ENCODE assay signal across 20 cellular contexts in the genomic region with DNA sequence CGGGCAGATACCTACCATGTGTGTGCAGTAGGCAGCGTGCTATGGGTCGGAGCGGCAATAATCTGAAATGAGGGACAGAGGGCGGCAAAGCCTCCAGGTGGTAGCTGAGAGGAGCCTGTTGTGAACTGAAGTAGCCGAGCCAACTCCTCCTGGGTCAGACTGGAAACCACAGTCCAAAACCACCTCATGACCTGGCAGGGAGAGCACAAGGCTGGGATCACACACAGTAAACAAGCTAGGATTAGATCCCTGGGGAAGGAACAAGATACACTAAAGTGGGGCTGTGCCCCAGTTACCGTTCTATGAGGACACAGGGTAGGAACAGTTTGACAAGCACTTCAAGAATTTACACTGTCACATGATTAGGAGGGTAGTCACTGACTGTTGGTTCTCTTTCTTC. TPM values are rescaled to one million over a fixed set of nuclear protein-coding genes. Genes with fewer than 3 reads are reported as not detected.
DNase-seq lines count a peak whose midpoint lies in the region; ATAC-seq and TF ChIP-seq lines count a peak whose summit lies in the region.
"Had no signal": no experiment of that assay in that cellular context is flagged by ENCODE, and none has a peak within 500 bp of the region (broad histone marks: within the 10 kb centered on the region; RNA-seq: fewer than 3 reads in every experiment).

No MANE protein-coding gene starts in this region.

- ATAC-seq in activated naive CD4-positive, alpha-beta T cell treated with anti-CD3 and anti-CD28 coated beads, Interleukin-2, amount 50 U/mL, for 72 hours: no peak
- ATAC-seq: stimulated activated memory B cell treated with anti-CD40 and anti-IgM and Interleukin-4, amounts not matched to agents 10 μg/mL and 1 μg/mL and 100 μg/mL, for 72 hours had no signal

- no peaks in the 10 kb centered on the region for H3K27me3 Mint-ChIP-seq in activated naive CD4-positive, alpha-beta T cell treated with anti-CD3 and anti-CD28 coated beads for 36 hours (ENCODE audit: low read depth)
- H3K27me3 Mint-ChIP-seq: stimulated activated memory B cell treated with anti-CD40 and anti-IgM and Interleukin-4, amounts not matched to agents 10 μg/mL and 1 μg/mL and 100 μg/mL, for 72 hours had no signal

- TF ChIP-seq POLR2A in esophagus squamous epithelium (IDR thresholded peaks at IDR 0.05) (no peak), vagina (IDR thresholded peaks at IDR 0.05) (no peak)

- CTCF ChIA-PET in activated naive CD4-positive, alpha-beta T cell treated with anti-CD3 and anti-CD28 coated beads for 36 hours (lab: Charles Lee): no interaction called here

- H3K27me3 ChIP-seq in esophagus squamous epithelium: no peaks in the 10 kb centered on the region
- H3K27me3 ChIP-seq in vagina: no peaks in the 10 kb centered on the region
- H3K27me3 ChIP-seq: BE2C, colonic mucosa had no signal

- no peak overlapping the region for H3K4me3 Mint-ChIP-seq in activated naive CD4-positive, alpha-beta T cell treated with anti-CD3 and anti-CD28 coated beads for 36 hours
- H3K4me3 Mint-ChIP-seq: stimulated activated memory B cell treated with anti-CD40 and anti-IgM and Interleukin-4, amounts not matched to agents 10 μg/mL and 1 μg/mL and 100 μg/mL, for 72 hours had no signal

- no peaks in the 10 kb centered on the region for H3K9me3 Mint-ChIP-seq in activated naive CD4-positive, alpha-beta T cell treated with anti-CD3 and anti-CD28 coated beads, Interleukin-2, amount 50 U/mL, for 72 hours
- no peaks in the 10 kb centered on the region for H3K9me3 Mint-ChIP-seq in activated naive CD4-positive, alpha-beta T cell treated with anti-CD3 and anti-CD28 coated beads for 36 hours
- H3K9me3 Mint-ChIP-seq: stimulated activated memory B cell treated with anti-CD40 and anti-IgM and Interleukin-4, amounts not matched to agents 10 μg/mL and 1 μg/mL and 100 μg/mL, for 72 hours had no signal

- intact Hi-C loops in activated naive CD4-positive, alpha-beta T cell treated with anti-CD3 and anti-CD28 coated beads for 36 hours (cut with micrococcal nuclease): no loop called here
- intact Hi-C loops in esophagus squamous epithelium (cut with DNase I): no loop called here
- intact Hi-C loops in vagina (cut with DNase I): no loop called here

- H3K36me3 Mint-ChIP-seq in activated naive CD4-positive, alpha-beta T cell treated with anti-CD3 and anti-CD28 coated beads, Interleukin-2, amount 50 U/mL, for 72 hours: peaks cover 9% of the 10 kb centered on the region in 2 donors
- peaks cover 32% of the 10 kb centered on the region for H3K36me3 Mint-ChIP-seq in activated naive CD4-positive, alpha-beta T cell treated with anti-CD3 and anti-CD28 coated beads for 36 hours (ENCODE audit: low read depth)

- H3K4me3 ChIP-seq in esophagus squamous epithelium: no peak overlapping the region
- no peak overlapping the region for H3K4me3 ChIP-seq in vagina
- H3K4me3 ChIP-seq: colonic mucosa had no signal

- H3K36me3 ChIP-seq in esophagus squamous epithelium: peaks cover 8 to 89% (median 13%) of the 10 kb centered on the region in 3 donors
- H3K36me3 ChIP-seq in vagina: peaks cover 0 to 45% of the 10 kb centered on the region in 2 donors

- 84 to 87% methylated on average over 7 of the region's 7 CpGs for WGBS in esophagus squamous epithelium, 2 donors

- peak overlapping the region; percentile 33 to 79 for H3K27ac Mint-ChIP-seq in activated naive CD4-positive, alpha-beta T cell treated with anti-CD3 and anti-CD28 coated beads, Interleukin-2, amount 50 U/mL, for 72 hours
- H3K27ac Mint-ChIP-seq in activated naive CD4-positive, alpha-beta T cell treated with anti-CD3 and anti-CD28 coated beads for 36 hours: no peak overlapping the region
- H3K27ac Mint-ChIP-seq: stimulated activated memory B cell treated with anti-CD40 and anti-IgM and Interleukin-4, amounts not matched to agents 10 μg/mL and 1 μg/mL and 100 μg/mL, for 72 hours had no signal

- H3K9me3 ChIP-seq in esophagus squamous epithelium (no peaks in the 10 kb centered on the region), vagina (no peaks in the 10 kb centered on the region)
- H3K9me3 ChIP-seq: BE2C, Caco-2, colonic mucosa had no signal

- H3K27ac ChIP-seq in esophagus squamous epithelium: peak overlapping the region in 3 of 4 donors; percentile 12 to 51 (median 43)
- peak overlapping the region; percentile 51 for H3K27ac ChIP-seq in vagina
- H3K27ac ChIP-seq: colonic mucosa, KMS-11 had no signal

- H3K4me1 ChIP-seq in esophagus squamous epithelium: peaks cover 4 to 31% (median 4%) of the 10 kb centered on the region in 3 donors
- peaks cover 28% of the 10 kb centered on the region for H3K4me1 ChIP-seq in vagina
- H3K4me1 ChIP-seq: BE2C, Caco-2, colonic mucosa had no signal

- TF ChIP-seq CTCF in esophagus squamous epithelium (IDR thresholded peaks at IDR 0.05) (no peak), vagina (IDR thresholded peaks at IDR 0.05) (no peak)

- no peak for DNase-seq in activated naive CD4-positive, alpha-beta T cell treated with anti-CD3 and anti-CD28 coated beads, Interleukin-2, amount 50 U/mL, for 72 hours (ENCODE audit: low spot score in 2 of 2)
- no peak for DNase-seq in activated naive CD4-positive, alpha-beta T cell treated with anti-CD3 and anti-CD28 coated beads for 36 hours
- DNase-seq in esophagus squamous epithelium (lab: John Stamatoyannopoulos, UW) (no peak), myocyte (ENCODE audit: low read depth) (peak; percentile 84), vagina (ENCODE audit: extremely low spot score in 2 of 2) (no peak), middle frontal gyrus (ENCODE audit: extremely low spot score, low spot score) (no peak)
- no peak for DNase-seq in activated CD4-positive, alpha-beta T cell treated with anti-CD3 and anti-CD28 coated beads for 4 hours
- no peak for DNase-seq in activated CD4-positive, alpha-beta T cell treated with anti-CD3 and anti-CD28 coated beads, Interleukin-2, amount 50 U/mL, for 48 hours
- DNase-seq: activated CD4-positive, alpha-beta T cell treated with anti-CD3 and anti-CD28 coated beads for 48 hours; activated CD8-positive, alpha-beta memory T cell treated with anti-CD3 and anti-CD28 coated beads, Interleukin-2, amount 50 U/mL, for 48 hours; activated effector memory CD4-positive, alpha-beta T cell treated with Interleukin-2 at 50 U/mL for 16 hours; BE2C; Caco-2; colonic mucosa; foreskin fibroblast; NCI-H1105; NCI-H524; trophoblast cell had no signal

- H3K4me1 Mint-ChIP-seq in activated naive CD4-positive, alpha-beta T cell treated with anti-CD3 and anti-CD28 coated beads for 36 hours (ENCODE audit: low read depth): peaks cover 9% of the 10 kb centered on the region
- H3K4me1 Mint-ChIP-seq: stimulated activated memory B cell treated with anti-CD40 and anti-IgM and Interleukin-4, amounts not matched to agents 10 μg/mL and 1 μg/mL and 100 μg/mL, for 72 hours had no signal

RNA-seq across cellular contexts. Expression of a gene that starts 49.0 kb away (rescaled TPM):
- total RNA-seq in activated naive CD4-positive, alpha-beta T cell treated with anti-CD3 and anti-CD28 coated beads, Interleukin-2, amount 50 U/mL, for 72 hours: 10 to 100 TPM; 30.1 to 47.1 TPM
- 10 to 100 TPM; 29.1 to 29.5 TPM for total RNA-seq in activated naive CD4-positive, alpha-beta T cell treated with anti-CD3 and anti-CD28 coated beads for 36 hours
- 10 to 100 TPM; 17.0 to 21.6 (median 19.8) TPM for total RNA-seq in esophagus squamous epithelium
- total RNA-seq in myocyte: 26.6 and 31.4 TPM in 2 replicates
- polyA plus RNA-seq in myocyte (2012): 24.6 TPM
- 32.7 TPM for total RNA-seq in vagina

RNA-seq across cellular contexts. Expression of a gene that starts 49.1 kb away (rescaled TPM):
- total RNA-seq in activated naive CD4-positive, alpha-beta T cell treated with anti-CD3 and anti-CD28 coated beads, Interleukin-2, amount 50 U/mL, for 72 hours: 10 to 100 TPM; 74.1 to 94.5 TPM
- total RNA-seq in activated naive CD4-positive, alpha-beta T cell treated with anti-CD3 and anti-CD28 coated beads for 36 hours: 10 to 100 TPM; 83.8 to 87.5 TPM
- total RNA-seq in esophagus squamous epithelium (10 to 100 TPM; 27.9 to 39.5 (median 30.2) TPM), myocyte (23.3 and 23.7 TPM in 2 replicates), vagina (11.0 TPM)
- polyA plus RNA-seq in myocyte (2012): 42.5 TPM

RNA-seq across cellular contexts. Expression of a gene that starts 51.8 kb away (rescaled TPM):
- under 1 TPM in 1 of 2 donors, not detected in 1; 0.49 TPM for total RNA-seq in activated naive CD4-positive, alpha-beta T cell treated with anti-CD3 and anti-CD28 coated beads, Interleukin-2, amount 50 U/mL, for 72 hours
- total RNA-seq in activated naive CD4-positive, alpha-beta T cell treated with anti-CD3 and anti-CD28 coated beads for 36 hours: under 1 TPM; 0.32 to 0.55 TPM
- total RNA-seq in esophagus squamous epithelium: 10 to 100 TPM; 10.3 to 41.6 (median 17.0) TPM
- total RNA-seq in myocyte: 16.5 and 18.6 TPM in 2 replicates
- polyA plus RNA-seq in myocyte (2012): 477 TPM
- total RNA-seq in vagina: 52.5 TPM

Comparison
In these comparisons a context has a peak if more than half of its experiments do, and no peak if none do; other contexts are left out.
1. RNA of a gene that starts 51.8 kb away (total RNA-seq): 52.5 TPM in vagina (single experiment), 10.3 to 41.6 TPM in esophagus squamous epithelium and 16.5 to 18.6 TPM in myocyte; 0.32 to 0.55 TPM in activated naive CD4-positive, alpha-beta T cell treated with anti-CD3 and anti-CD28 coated beads for 36 hours and 0.49 TPM in activated naive CD4-positive, alpha-beta T cell treated with anti-CD3 and anti-CD28 coated beads, Interleukin-2, amount 50 U/mL, for 72 hours; every median in the first group is over 4 times any median in the second.